ENCODE assay signal across 8 cellular contexts in genomic region chr5:157148734-157149615, GRCh38. TPM values are rescaled to one million over a fixed set of nuclear protein-coding genes. Genes with fewer than 3 reads are reported as not detected.
DNase-seq lines count a peak whose midpoint lies in the region; ATAC-seq and TF ChIP-seq lines count a peak whose summit lies in the region.

No MANE protein-coding gene starts in this region.

- TF ChIP-seq CTCF in LNCaP clone FGC (IDR thresholded peaks at IDR 0.05; ENCODE audit: control insufficient read depth, extremely low read depth, insufficient read depth) (peak; percentile 88), heart right ventricle (IDR thresholded peaks at IDR 0.05) (peak; percentile 72 to 92 (median 86)), retinal pigment epithelial cell (conservative IDR thresholded peaks at IDR 0.05; ENCODE audit: low read depth, low read length) (peak; percentile 95)

- H3K9me3 ChIP-seq in heart right ventricle = no peaks in the 10 kb centered on the region

- H3K4me3 ChIP-seq in LNCaP clone FGC (ENCODE audit: low read depth, low read length) (no peak overlapping the region), heart right ventricle (no peak overlapping the region), retinal pigment epithelial cell (ENCODE audit: low read length) (no peak overlapping the region)

- H3K36me3 Mint-ChIP-seq in activated naive CD8-positive, alpha-beta T cell treated with anti-CD3 and anti-CD28 coated beads for 36 hours = no peaks in the 10 kb centered on the region

- intact Hi-C loops in heart right ventricle (cut with DNase I) = loop anchor here in 5 of 10 donors (1.0 to 10.0 kb wide), 3 partner anchors 158 to 326 kb away; no protein-coding TSS in a partner anchor

- H3K27me3 ChIP-seq in heart right ventricle = peaks cover 0 to 4% (median 0%) of the 10 kb centered on the region in 7 donors

- no peaks in the 10 kb centered on the region for H3K9me3 Mint-ChIP-seq in activated naive CD8-positive, alpha-beta T cell treated with anti-CD3 and anti-CD28 coated beads for 36 hours

- peak; percentile 71 for ATAC-seq in GM21515 (IDR thresholded peaks at IDR 0.05; ENCODE audit: unreplicated experiment)
- ATAC-seq in heart right ventricle = peak in 7 of 8 donors; percentile 64 to 80 (median 74)
- no peak for ATAC-seq in HG03095 (IDR thresholded peaks at IDR 0.05; ENCODE audit: unreplicated experiment)

- H3K4me1 ChIP-seq in heart right ventricle = peaks cover 0 to 11% (median 4%) of the 10 kb centered on the region in 9 donors

- H3K36me3 ChIP-seq in heart right ventricle = no peaks in the 10 kb centered on the region

- H3K4me3 Mint-ChIP-seq in activated naive CD8-positive, alpha-beta T cell treated with anti-CD3 and anti-CD28 coated beads for 36 hours = no peak overlapping the region

- H3K27ac Mint-ChIP-seq in activated naive CD8-positive, alpha-beta T cell treated with anti-CD3 and anti-CD28 coated beads for 36 hours = peak overlapping the region; percentile 81

- no peak overlapping the region for H3K27ac ChIP-seq in heart right ventricle

- 69 to 80% methylated on average over 14 of the region's 14 CpGs for WGBS in heart right ventricle, 2 donors

- DNase-seq in DMS114 treated with DMSO at 0.1 percent for 48 hours (lab: John Stamatoyannopoulos, UW; ENCODE audit: unreplicated experiment) (peak; percentile 69), LNCaP clone FGC (ENCODE audit: low read depth) (no peak), SW 1271 (lab: John Stamatoyannopoulos, UW) (peak; percentile 12 to 79), heart right ventricle (peak in 1 of 2 donors; percentile 68), retinal pigment epithelial cell (ENCODE audit: low read depth) (peak; percentile 26)
- peak; percentile 72 for DNase-seq in activated naive CD8-positive, alpha-beta T cell treated with anti-CD3 and anti-CD28 coated beads for 36 hours

- H3K4me1 Mint-ChIP-seq in activated naive CD8-positive, alpha-beta T cell treated with anti-CD3 and anti-CD28 coated beads for 36 hours = peaks cover 49% of the 10 kb centered on the region

- no peaks in the 10 kb centered on the region for H3K27me3 Mint-ChIP-seq in activated naive CD8-positive, alpha-beta T cell treated with anti-CD3 and anti-CD28 coated beads for 36 hours

RNA-seq across cellular contexts. Expression of gene MED7, which starts 6.3 kb away (rescaled TPM):
- total RNA-seq in activated naive CD8-positive, alpha-beta T cell treated with anti-CD3 and anti-CD28 coated beads for 36 hours = 10 to 100 TPM; 14.2 to 15.4 TPM
- total RNA-seq in heart right ventricle = 10 to 100 TPM in 2 of 10 donors, 1 to 10 TPM in 8; 7.3 to 11.5 (median 9.3) TPM
- 1 to 10 TPM; 8.5 to 9.7 TPM for polyA plus RNA-seq in heart right ventricle

RNA-seq across cellular contexts. Expression of gene GARIN3, which starts 17.1 kb away (rescaled TPM):
- under 1 TPM; 0.46 to 0.47 TPM for total RNA-seq in activated naive CD8-positive, alpha-beta T cell treated with anti-CD3 and anti-CD28 coated beads for 36 hours
- total RNA-seq in heart right ventricle = not detected
- polyA plus RNA-seq in heart right ventricle = not detected

RNA-seq across cellular contexts. Expression of gene ITK, which starts 31.7 kb away (rescaled TPM):
- 100 to 1,000 TPM; 200 to 204 TPM for total RNA-seq in activated naive CD8-positive, alpha-beta T cell treated with anti-CD3 and anti-CD28 coated beads for 36 hours
- total RNA-seq in heart right ventricle = 1 to 10 TPM in 4 of 10 donors, under 1 TPM in 5, not detected in 1; 0.09 to 4.7 (median 0.81) TPM
- polyA plus RNA-seq in heart right ventricle = under 1 TPM; 0.15 to 0.20 TPM

RNA-seq across cellular contexts. Expression of gene HAVCR2, which starts 40.1 kb away (rescaled TPM):
- total RNA-seq in activated naive CD8-positive, alpha-beta T cell treated with anti-CD3 and anti-CD28 coated beads for 36 hours = 10 to 100 TPM; 24.6 to 25.2 TPM
- total RNA-seq in heart right ventricle = 10 to 100 TPM in 1 of 10 donors, 1 to 10 TPM in 7, under 1 TPM in 2; 0.76 to 14.9 (median 1.9) TPM
- 1 to 10 TPM; 1.4 to 1.6 TPM for polyA plus RNA-seq in heart right ventricle

Comparison
In these comparisons a context has a peak if more than half of its experiments do, and no peak if none do; other contexts are left out.
1. RNA of gene ITK, which starts 31.7 kb away (total RNA-seq): 200 to 204 TPM in activated naive CD8-positive, alpha-beta T cell treated with anti-CD3 and anti-CD28 coated beads for 36 hours; 0.09 to 4.7 TPM in heart right ventricle; every median in the first group is over 10 times any median in the second.
2. Peak in every context shown above with its lines, with median percentiles within 50 percentile points of each other: CTCF ChIP-seq.